16 cellular contexts compared by ENCODE assay signal in the genomic region with DNA sequence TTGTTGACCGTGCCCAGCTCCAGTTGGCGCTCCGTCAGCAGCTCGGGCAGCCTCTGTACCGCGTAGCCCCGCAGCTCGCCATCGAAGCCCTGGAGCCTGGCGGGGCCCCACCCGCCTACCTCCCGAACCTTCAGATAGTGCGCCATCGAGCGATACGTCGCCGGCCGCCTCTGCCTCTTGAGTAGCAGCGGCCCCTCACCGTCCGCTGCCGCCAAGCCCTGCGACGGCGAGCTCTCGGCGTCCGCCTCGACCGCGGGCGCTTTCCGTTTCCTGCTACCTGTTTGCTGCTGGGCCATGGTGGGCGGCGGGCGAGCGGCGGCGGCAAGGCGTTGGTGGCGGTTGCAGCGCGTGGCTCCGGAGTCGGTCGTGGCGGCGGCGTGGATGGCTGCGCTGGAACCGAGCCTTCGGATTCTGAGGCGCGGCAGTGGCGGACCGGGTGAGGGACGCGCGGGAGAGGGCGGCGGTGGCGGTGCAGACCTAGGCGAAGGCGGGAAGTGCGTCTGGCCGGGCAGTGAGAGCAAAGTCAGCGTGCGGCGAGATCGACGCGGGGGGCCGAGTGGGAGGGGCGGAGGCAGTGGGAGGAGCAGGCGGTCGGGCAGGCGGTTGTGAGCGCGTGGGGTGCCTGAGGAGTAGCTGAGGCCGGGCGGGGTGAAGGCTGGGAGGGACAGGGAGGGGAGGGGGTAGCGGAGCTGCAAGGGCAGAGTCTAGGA. TPM values are rescaled to one million over a fixed set of nuclear protein-coding genes. Genes with fewer than 3 reads are reported as not detected.
DNase-seq lines count a peak whose midpoint lies in the region; ATAC-seq and TF ChIP-seq lines count a peak whose summit lies in the region.
"Had no signal": no experiment of that assay in that cellular context is flagged by ENCODE, and none has a peak within 500 bp of the region (broad histone marks: within the 10 kb centered on the region; RNA-seq: fewer than 3 reads in every experiment).

DCAF12L1 (minus strand) TSS at position 502 of the 710 bp plus-strand sequence; CDS start at position 296, 206 bp downstream.

- H3K4me3 ChIP-seq in RWPE2 (ENCODE audit: severe bottlenecking) (no peak within 1 kb of the TSS), esophagus muscularis mucosa (peak within 1 kb of the TSS in 3 of 4 donors; percentile 9 to 27 (median 14)), mesenchymal stem cell (ENCODE audit: insufficient read depth in 1 of 2, low read depth in 1 of 2, low read length in 2 of 2) (peak within 1 kb of the TSS in 1 of 2 experiments; percentile 67), stomach (peak within 1 kb of the TSS; percentile 20 to 41 (median 34))
- H3K4me3 ChIP-seq: BLaER1 treated with 17β-estradiol and CSF1 and Interleukin-3, amounts not matched to agents 10 nM and 100 nM had no signal

- intact Hi-C loops in esophagus muscularis mucosa (cut with DNase I): no loop called here
- intact Hi-C loops in stomach (cut with DNase I; ENCODE audit: low total_unique reads): no loop called here

- H3K23ac ChIP-seq in mesenchymal stem cell (ENCODE audit: low read length in 2 of 2): no peak within 1 kb of the TSS

- H2BK12ac ChIP-seq in mesenchymal stem cell (ENCODE audit: low read length in 2 of 2): no peak within 1 kb of the TSS

- H2BK120ac ChIP-seq in mesenchymal stem cell (ENCODE audit: low read depth, low read length): no peak within 1 kb of the TSS

- H2BK5ac ChIP-seq in mesenchymal stem cell (ENCODE audit: low read depth, low read length, poor library complexity, severe bottlenecking): no peak within 1 kb of the TSS

- no peak within 1 kb of the TSS for H2AFZ ChIP-seq in mesenchymal stem cell (ENCODE audit: low read depth, low read length)

- TF ChIP-seq CTCF in RWPE2 (IDR thresholded peaks at IDR 0.05; ENCODE audit: poor library complexity, severe bottlenecking) (no peak), esophagus muscularis mucosa (IDR thresholded peaks at IDR 0.05) (no peak), stomach (IDR thresholded peaks at IDR 0.05) (no peak)

- peaks cover 1% of the 10 kb centered on the region for H3K79me1 ChIP-seq in mesenchymal stem cell (replicated peaks; ENCODE audit: low read length, poor library complexity, severe bottlenecking)

- H4K91ac ChIP-seq in mesenchymal stem cell (ENCODE audit: low read length): no peak within 1 kb of the TSS

- H3K4ac ChIP-seq in mesenchymal stem cell (ENCODE audit: low read depth in 1 of 2, low read length in 2 of 2): no peak within 1 kb of the TSS

- 55% methylated on average over 60 of the region's 83 CpGs for WGBS in esophagus muscularis mucosa
- WGBS in mesenchymal stem cell: 1% methylated on average over 45 of the region's 83 CpGs
- WGBS in stomach, 5 donors: 8 to 51% (median 26%) methylated on average over 27 to 83 of the region's 83 CpGs

- H2AK5ac ChIP-seq in mesenchymal stem cell (ENCODE audit: low read length, severe bottlenecking): no peak within 1 kb of the TSS

- no peaks in the 10 kb centered on the region for H3K27me3 ChIP-seq in RWPE2 (ENCODE audit: insufficient read depth, poor library complexity, severe bottlenecking)
- H3K27me3 ChIP-seq in esophagus muscularis mucosa: peaks cover 0 to 8% (median 0%) of the 10 kb centered on the region in 4 donors
- H3K27me3 ChIP-seq in mesenchymal stem cell (ENCODE audit: control insufficient read depth in 1 of 2, insufficient read depth in 1 of 2, low read length in 2 of 2): peaks cover 0 to 7% of the 10 kb centered on the region in 2 experiments
- H3K27me3 ChIP-seq in stomach: peaks cover 0 to 14% (median 0%) of the 10 kb centered on the region in 3 donors

- no peak within 1 kb of the TSS for H3K18ac ChIP-seq in mesenchymal stem cell (ENCODE audit: low read depth in 1 of 2, low read length in 2 of 2)

- H3K14ac ChIP-seq in mesenchymal stem cell (ENCODE audit: low read length in 2 of 2): no peak within 1 kb of the TSS

- H4K8ac ChIP-seq in mesenchymal stem cell (ENCODE audit: low read length): no peak within 1 kb of the TSS

- H3K36me3 ChIP-seq in RWPE2 (ENCODE audit: low read depth) (no peaks in the 10 kb centered on the region), esophagus muscularis mucosa (no peaks in the 10 kb centered on the region), mesenchymal stem cell (ENCODE audit: control insufficient read depth in 1 of 2, insufficient read depth in 2 of 2, low read depth in 1 of 2, low read length in 2 of 2) (no peaks in the 10 kb centered on the region), stomach (no peaks in the 10 kb centered on the region)
- H3K36me3 ChIP-seq: BLaER1 treated with 17β-estradiol and CSF1 and Interleukin-3, amounts not matched to agents 10 nM and 100 nM had no signal

- no peak for TF ChIP-seq POLR2A in esophagus muscularis mucosa (IDR thresholded peaks at IDR 0.05; ENCODE audit: low read depth)
- TF ChIP-seq POLR2A in stomach (IDR thresholded peaks at IDR 0.05): no peak

- H3K27ac ChIP-seq in RWPE2 (ENCODE audit: poor library complexity, severe bottlenecking) (no peak within 1 kb of the TSS), esophagus muscularis mucosa (replicated peaks in 1 of 4) (no peak within 1 kb of the TSS), mesenchymal stem cell (ENCODE audit: low read length, poor library complexity, severe bottlenecking) (peak within 1 kb of the TSS; percentile 39), stomach (peak within 1 kb of the TSS in 1 of 5 donors; percentile 35)
- H3K27ac ChIP-seq: BLaER1 treated with 17β-estradiol and CSF1 and Interleukin-3, amounts not matched to agents 10 nM and 100 nM had no signal

- no peak within 1 kb of the TSS for H2BK15ac ChIP-seq in mesenchymal stem cell (ENCODE audit: low read depth, poor library complexity, severe bottlenecking)

- no peaks in the 10 kb centered on the region for H3K9me3 ChIP-seq in RWPE2 (ENCODE audit: severe bottlenecking)
- H3K9me3 ChIP-seq in esophagus muscularis mucosa: no peaks in the 10 kb centered on the region
- H3K9me3 ChIP-seq in mesenchymal stem cell (ENCODE audit: control insufficient read depth, low read length): no peaks in the 10 kb centered on the region
- H3K9me3 ChIP-seq in stomach: peaks cover 0 to 14% (median 7%) of the 10 kb centered on the region in 4 donors

- DNase-seq in RWPE2 (ENCODE audit: low spot score): peak; percentile 11
- DNase-seq in esophagus muscularis mucosa (ENCODE audit: extremely low spot score): no peak
- DNase-seq in mesenchymal stem cell: no peak
- DNase-seq in stomach: peak; percentile 30
- DNase-seq in activated naive CD4-positive, alpha-beta T cell (lab: John Stamatoyannopoulos, UW): no peak
- no peak for DNase-seq in NCI-H2196 treated with DMSO at 0.1 percent for 48 hours (lab: John Stamatoyannopoulos, UW; ENCODE audit: unreplicated experiment)
- DNase-seq: activated CD4-positive, CD25-positive, alpha-beta regulatory T cell treated with anti-CD3 and anti-CD28 coated beads, Interleukin-2, amount 50 U/mL, for 72 hours; activated naive CD8-positive, alpha-beta T cell treated with anti-CD3 and anti-CD28 coated beads for 36 hours; DMS153; GOT3; MV-4-11; NCI-H2171; T-helper 17 cell had no signal

- no peak for TF ChIP-seq EP300 in esophagus muscularis mucosa (IDR thresholded peaks at IDR 0.05)
- no peak for TF ChIP-seq EP300 in stomach (IDR thresholded peaks at IDR 0.05)

- no peaks in the 10 kb centered on the region for H3K4me1 ChIP-seq in RWPE2 (ENCODE audit: insufficient read depth, poor library complexity, severe bottlenecking)
- H3K4me1 ChIP-seq in esophagus muscularis mucosa: no peaks in the 10 kb centered on the region
- H3K4me1 ChIP-seq in mesenchymal stem cell (ENCODE audit: control insufficient read depth, insufficient read depth, low read depth, low read length): peaks cover 12% of the 10 kb centered on the region
- no peaks in the 10 kb centered on the region for H3K4me1 ChIP-seq in stomach
- H3K4me1 ChIP-seq: BLaER1 treated with 17β-estradiol and CSF1 and Interleukin-3, amounts not matched to agents 10 nM and 100 nM had no signal

- peak within 1 kb of the TSS; percentile 53 for H3K4me2 ChIP-seq in mesenchymal stem cell (ENCODE audit: low read length, poor library complexity, severe bottlenecking)
- H3K4me2 ChIP-seq: BLaER1 treated with 17β-estradiol and CSF1 and Interleukin-3, amounts not matched to agents 10 nM and 100 nM had no signal

- ATAC-seq in RWPE2 (ENCODE audit: low read depth) (no peak), GM18861 (IDR thresholded peaks at IDR 0.05; ENCODE audit: unreplicated experiment) (no peak)
- ATAC-seq: stimulated activated memory B cell treated with anti-CD40 and anti-IgM and Interleukin-4, amounts not matched to agents 10 μg/mL and 1 μg/mL and 100 μg/mL, for 72 hours; T-helper 17 cell had no signal

- H3K9ac ChIP-seq in mesenchymal stem cell (ENCODE audit: low read length): no peak within 1 kb of the TSS
- H3K9ac ChIP-seq: BLaER1 treated with 17β-estradiol and CSF1 and Interleukin-3, amounts not matched to agents 10 nM and 100 nM had no signal

RNA-seq across cellular contexts. Expression of gene DCAF12L1, which starts in this region (rescaled TPM):
- total RNA-seq in esophagus muscularis mucosa (not detected), stomach (1 to 10 TPM in 2 of 5 donors, not detected in 3; 1.3 to 6.4 TPM)
- polyA plus RNA-seq in mesenchymal stem cell (2013, experiment 1 of 2): not detected
- polyA plus RNA-seq in mesenchymal stem cell (2013, experiment 2 of 2): not detected
- polyA plus RNA-seq in stomach: 1 to 10 TPM in 1 of 3 donors, under 1 TPM in 2; 0.18 to 1.1 (median 0.46) TPM
- total RNA-seq: activated naive CD8-positive, alpha-beta T cell treated with anti-CD3 and anti-CD28 coated beads for 36 hours; T-helper 17 cell had no signal

Comparison
In these comparisons a context has a peak if more than half of its experiments do, and no peak if none do; other contexts are left out.
1. DNase-seq: peak in RWPE2 (single experiment) and stomach (single experiment); none in esophagus muscularis mucosa (single experiment), mesenchymal stem cell (single experiment), activated naive CD4-positive, alpha-beta T cell (0 of 4) and NCI-H2196 treated with DMSO at 0.1 percent for 48 hours (single experiment).